ENCODE assay signal across 8 cellular contexts in genomic region chr20:18793625-18794427, GRCh38. TPM values are rescaled to one million over a fixed set of nuclear protein-coding genes. Genes with fewer than 3 reads are reported as not detected.
DNase-seq lines count a peak whose midpoint lies in the region; ATAC-seq and TF ChIP-seq lines count a peak whose summit lies in the region.

No MANE protein-coding gene starts in this region.

- ATAC-seq in GM21619 (IDR thresholded peaks at IDR 0.05; ENCODE audit: unreplicated experiment) (peak; percentile 98), naive B cell (ENCODE audit: low read depth in 2 of 2) (peak; percentile 99)
- ATAC-seq in stimulated activated memory B cell treated with anti-CD40 and anti-IgM and Interleukin-4, amounts not matched to agents 10 μg/mL and 1 μg/mL and 100 μg/mL, for 72 hours = peak; percentile 97

- peaks cover 34 to 45% (median 39%) of the 10 kb centered on the region in 3 donors for H3K27me3 Mint-ChIP-seq in naive B cell
- peaks cover 26% of the 10 kb centered on the region for H3K27me3 Mint-ChIP-seq in stimulated activated memory B cell treated with anti-CD40 and anti-IgM and Interleukin-4, amounts not matched to agents 10 μg/mL and 1 μg/mL and 100 μg/mL, for 72 hours

- H3K9me3 Mint-ChIP-seq in naive B cell = peaks cover 0 to 4% (median 0%) of the 10 kb centered on the region in 7 donors
- peaks cover 2% of the 10 kb centered on the region for H3K9me3 Mint-ChIP-seq in stimulated activated memory B cell treated with anti-CD40 and anti-IgM and Interleukin-4, amounts not matched to agents 10 μg/mL and 1 μg/mL and 100 μg/mL, for 72 hours

- H3K4me3 Mint-ChIP-seq in naive B cell = peak overlapping the region; percentile 86 to 98 (median 98)
- H3K4me3 Mint-ChIP-seq in stimulated activated memory B cell treated with anti-CD40 and anti-IgM and Interleukin-4, amounts not matched to agents 10 μg/mL and 1 μg/mL and 100 μg/mL, for 72 hours = peak overlapping the region; percentile 84

- H3K4me3 ChIP-seq in Jurkat, Clone E6-1 (ENCODE audit: low read length) = peak overlapping the region; percentile 68

- peak overlapping the region; percentile 96 to 100 (median 99) for H3K27ac Mint-ChIP-seq in naive B cell
- H3K27ac Mint-ChIP-seq in stimulated activated memory B cell treated with anti-CD40 and anti-IgM and Interleukin-4, amounts not matched to agents 10 μg/mL and 1 μg/mL and 100 μg/mL, for 72 hours = peak overlapping the region; percentile 87

- peaks cover 0 to 8% of the 10 kb centered on the region in 2 donors for H3K36me3 Mint-ChIP-seq in naive B cell
- no peaks in the 10 kb centered on the region for H3K36me3 Mint-ChIP-seq in stimulated activated memory B cell treated with anti-CD40 and anti-IgM and Interleukin-4, amounts not matched to agents 10 μg/mL and 1 μg/mL and 100 μg/mL, for 72 hours

- DNase-seq in DMS79 (lab: John Stamatoyannopoulos, UW) (peak; percentile 85), activated T-helper 1 cell treated with Interleukin-2 at 50 U/mL for 16 hours (ENCODE audit: low read depth) (peak; percentile 74), fibroblast of gingiva (ENCODE audit: low read depth) (peak; percentile 85), naive B cell (peak; percentile 82)
- DNase-seq in Jurkat, Clone E6-1 (ENCODE audit: low read depth, low spot score) = peak; percentile 91

- peaks cover 0 to 21% (median 17%) of the 10 kb centered on the region in 3 donors for H3K4me1 Mint-ChIP-seq in naive B cell
- H3K4me1 Mint-ChIP-seq in stimulated activated memory B cell treated with anti-CD40 and anti-IgM and Interleukin-4, amounts not matched to agents 10 μg/mL and 1 μg/mL and 100 μg/mL, for 72 hours = peaks cover 10% of the 10 kb centered on the region

TF ChIP-seq in PFSK-1, 5 proteins besides CTCF, POLR2A, EP300 and RAD21:
- TF ChIP-seq REST (IDR thresholded peaks at IDR 0.05; ENCODE audit: insufficient read depth in 1 of 2, low read depth in 2 of 2, low read length in 2 of 2) (no peak), SIN3A (IDR thresholded peaks at IDR 0.05; ENCODE audit: borderline replicate concordance, insufficient read depth, low read length) (peak; percentile 54; the same call in 1 of the 2 replicates), FOXP2 (optimal IDR thresholded peaks at IDR 0.05; ENCODE audit: borderline replicate concordance, extremely low read depth, extremely low read length, insufficient read depth) (peak; percentile 56), POLR2AphosphoS5 (IDR thresholded peaks at IDR 0.05; ENCODE audit: low read depth, low read length) (peak; percentile 66), TAF1 (IDR thresholded peaks at IDR 0.05; ENCODE audit: borderline replicate concordance, insufficient read depth, low read length) (no peak)
TF ChIP-seq in PFSK-1: peak in this region for 3.

RNA-seq across cellular contexts. Expression of gene SCP2D1, which starts 19.8 kb away (rescaled TPM):
- not detected for polyA plus RNA-seq in Jurkat, Clone E6-1 (2012; ENCODE audit: insufficient read depth, insufficient read length)
- polyA plus RNA-seq in PFSK-1 (2012; ENCODE audit: insufficient read length, low read depth) = not detected
- not detected for polyA plus RNA-seq in naive B cell (ENCODE audit: low read depth in 6 of 6)

Comparison
In these comparisons a context has a peak if more than half of its experiments do, and no peak if none do; other contexts are left out.
1. Peak in every context shown above with its lines: DNase-seq, ATAC-seq and H3K4me3 ChIP-seq.